In genomic region chr11:8354622-8355417, GRCh38 we compare ENCODE assay signal across 1 cellular context.
TF ChIP-seq lines count a peak whose summit lies in the region.

No MANE protein-coding gene starts in this region.

TF ChIP-seq in Ishikawa, 13 proteins besides CTCF, POLR2A, EP300 and RAD21 (continued from another document):
- TF ChIP-seq TCF12 (IDR thresholded peaks at IDR 0.05; ENCODE audit: low read depth), result 0 out of 2 replicates have a peak, but pooled peaks have one; percentile 47
- no peak for TF ChIP-seq CREB1 (IDR thresholded peaks at IDR 0.05; ENCODE audit: low read depth)
- 0 out of 2 replicates have a peak, but pooled peaks have one; percentile 16 for TF ChIP-seq NFIC (IDR thresholded peaks at IDR 0.05)
- TF ChIP-seq ZBTB7A (IDR thresholded peaks at IDR 0.05; ENCODE audit: low read depth), result peak; percentile 78; the same call in 1 of the 2 replicates
